In the genomic region with DNA sequence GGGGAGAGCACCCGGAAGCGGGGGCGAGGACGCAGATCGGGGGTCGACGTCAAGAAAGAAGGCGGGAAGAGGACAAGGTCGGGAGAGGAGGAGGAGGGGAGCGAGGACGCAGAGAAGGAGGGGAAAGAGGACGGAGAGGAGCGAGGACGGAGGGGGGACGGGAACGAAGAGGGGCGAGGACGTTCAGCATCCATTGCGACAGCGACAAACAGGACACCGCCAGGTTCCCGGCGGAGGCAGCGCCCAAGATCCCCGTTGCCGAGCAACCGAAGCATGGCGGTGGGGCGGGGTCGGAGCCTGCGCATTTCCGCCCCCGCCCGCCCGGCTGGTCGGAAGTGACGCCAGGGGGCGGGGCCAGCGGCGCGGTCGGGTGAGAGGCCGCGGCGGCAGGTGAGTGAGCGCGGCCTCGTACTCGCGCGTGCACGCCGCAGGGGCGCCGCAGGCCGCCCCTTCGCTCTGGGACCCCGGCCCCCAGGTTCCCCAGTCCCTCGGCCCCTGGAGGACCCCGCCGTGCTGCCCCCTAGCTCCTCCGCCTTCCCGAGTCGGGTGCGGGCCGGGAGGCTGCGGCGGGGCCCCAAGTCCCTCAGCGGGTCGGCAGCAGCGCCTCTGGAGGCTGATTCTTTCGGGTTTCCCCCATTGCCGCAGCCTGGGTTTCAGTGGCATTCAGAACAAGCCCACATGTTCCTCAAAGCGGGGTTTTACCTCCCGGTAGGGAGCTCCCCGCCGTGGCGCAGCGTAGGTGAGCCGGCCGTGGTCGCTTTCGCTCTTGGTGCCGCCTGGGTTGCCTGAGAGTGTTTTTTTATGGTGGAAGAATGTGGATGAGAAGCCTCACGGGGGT, we compare ENCODE assay signal across 1 cellular context.
A peak's percentile ranks its signal among the peaks of the same experiment; 100 is the strongest.
TF ChIP-seq lines count a peak whose summit lies in the region.

A gene with protein sequence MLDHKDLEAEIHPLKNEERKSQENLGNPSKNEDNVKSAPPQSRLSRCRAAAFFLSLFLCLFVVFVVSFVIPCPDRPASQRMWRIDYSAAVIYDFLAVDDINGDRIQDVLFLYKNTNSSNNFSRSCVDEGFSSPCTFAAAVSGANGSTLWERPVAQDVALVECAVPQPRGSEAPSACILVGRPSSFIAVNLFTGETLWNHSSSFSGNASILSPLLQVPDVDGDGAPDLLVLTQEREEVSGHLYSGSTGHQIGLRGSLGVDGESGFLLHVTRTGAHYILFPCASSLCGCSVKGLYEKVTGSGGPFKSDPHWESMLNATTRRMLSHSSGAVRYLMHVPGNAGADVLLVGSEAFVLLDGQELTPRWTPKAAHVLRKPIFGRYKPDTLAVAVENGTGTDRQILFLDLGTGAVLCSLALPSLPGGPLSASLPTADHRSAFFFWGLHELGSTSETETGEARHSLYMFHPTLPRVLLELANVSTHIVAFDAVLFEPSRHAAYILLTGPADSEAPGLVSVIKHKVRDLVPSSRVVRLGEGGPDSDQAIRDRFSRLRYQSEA (plus strand): TSS at position 354 of the 838 bp plus-strand sequence. CDS start 19,593 bp downstream, outside the sequence.

TF ChIP-seq in K562, 482 proteins besides CTCF, POLR2A, EP300 and RAD21 (continued from another document and continues in another):
- TF ChIP-seq DNMT1 (IDR thresholded peaks at IDR 0.05), result 0 out of 2 replicates have a peak, but pooled peaks have one; percentile 85
- TF ChIP-seq SMAD4 (CRISPR knock-in tag; conservative IDR thresholded peaks at IDR 0.05), result no peak
- peak; percentile 13 for TF ChIP-seq MEIS2 (IDR thresholded peaks at IDR 0.05; ENCODE audit: partially characterized antibody)
- no peak for TF ChIP-seq MED1 (CRISPR knock-in tag; IDR thresholded peaks at IDR 0.05; ENCODE audit: borderline replicate concordance)
- TF ChIP-seq BRCA1 (IDR thresholded peaks at IDR 0.05), result no peak
- TF ChIP-seq BRCA1 (CRISPR knock-in tag; IDR thresholded peaks at IDR 0.05), result 0 out of 2 replicates have a peak, but pooled peaks have one; percentile 20
- no peak for TF ChIP-seq NR1H2 (CRISPR knock-in tag; IDR thresholded peaks at IDR 0.05)
- TF ChIP-seq BCOR (IDR thresholded peaks at IDR 0.05), result peak; percentile 18; the same call in 1 of the 2 replicates
- no peak for TF ChIP-seq SIX5 (IDR thresholded peaks at IDR 0.05; ENCODE audit: borderline replicate concordance in 1 of 2, insufficient read depth in 1 of 2, low read depth in 1 of 2, low read length in 2 of 2)
- TF ChIP-seq, protein P1, sequence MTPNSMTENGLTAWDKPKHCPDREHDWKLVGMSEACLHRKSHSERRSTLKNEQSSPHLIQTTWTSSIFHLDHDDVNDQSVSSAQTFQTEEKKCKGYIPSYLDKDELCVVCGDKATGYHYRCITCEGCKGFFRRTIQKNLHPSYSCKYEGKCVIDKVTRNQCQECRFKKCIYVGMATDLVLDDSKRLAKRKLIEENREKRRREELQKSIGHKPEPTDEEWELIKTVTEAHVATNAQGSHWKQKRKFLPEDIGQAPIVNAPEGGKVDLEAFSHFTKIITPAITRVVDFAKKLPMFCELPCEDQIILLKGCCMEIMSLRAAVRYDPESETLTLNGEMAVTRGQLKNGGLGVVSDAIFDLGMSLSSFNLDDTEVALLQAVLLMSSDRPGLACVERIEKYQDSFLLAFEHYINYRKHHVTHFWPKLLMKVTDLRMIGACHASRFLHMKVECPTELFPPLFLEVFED (CRISPR knock-in tag; conservative IDR thresholded peaks at IDR 0.05), result 0 out of 2 replicates have a peak, but pooled peaks have one; percentile 71
- peak; percentile 71; the same call in 1 of the 2 replicates for TF ChIP-seq MXI1 (IDR thresholded peaks at IDR 0.05; ENCODE audit: low read depth, low read length)
- TF ChIP-seq, protein P2, sequence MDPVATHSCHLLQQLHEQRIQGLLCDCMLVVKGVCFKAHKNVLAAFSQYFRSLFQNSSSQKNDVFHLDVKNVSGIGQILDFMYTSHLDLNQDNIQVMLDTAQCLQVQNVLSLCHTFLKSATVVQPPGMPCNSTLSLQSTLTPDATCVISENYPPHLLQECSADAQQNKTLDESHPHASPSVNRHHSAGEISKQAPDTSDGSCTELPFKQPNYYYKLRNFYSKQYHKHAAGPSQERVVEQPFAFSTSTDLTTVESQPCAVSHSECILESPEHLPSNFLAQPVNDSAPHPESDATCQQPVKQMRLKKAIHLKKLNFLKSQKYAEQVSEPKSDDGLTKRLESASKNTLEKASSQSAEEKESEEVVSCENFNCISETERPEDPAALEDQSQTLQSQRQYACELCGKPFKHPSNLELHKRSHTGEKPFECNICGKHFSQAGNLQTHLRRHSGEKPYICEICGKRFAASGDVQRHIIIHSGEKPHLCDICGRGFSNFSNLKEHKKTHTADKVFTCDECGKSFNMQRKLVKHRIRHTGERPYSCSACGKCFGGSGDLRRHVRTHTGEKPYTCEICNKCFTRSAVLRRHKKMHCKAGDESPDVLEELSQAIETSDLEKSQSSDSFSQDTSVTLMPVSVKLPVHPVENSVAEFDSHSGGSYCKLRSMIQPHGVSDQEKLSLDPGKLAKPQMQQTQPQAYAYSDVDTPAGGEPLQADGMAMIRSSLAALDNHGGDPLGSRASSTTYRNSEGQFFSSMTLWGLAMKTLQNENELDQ (CRISPR knock-in tag; IDR thresholded peaks at IDR 0.05; ENCODE audit: borderline replicate concordance), result no peak
- no peak for TF ChIP-seq SAFB2 (IDR thresholded peaks at IDR 0.05; ENCODE audit: borderline replicate concordance, low read depth, low read length, severe bottlenecking)
- peak; percentile 92 for TF ChIP-seq POLR2G (IDR thresholded peaks at IDR 0.05; ENCODE audit: low read depth, low read length)
- TF ChIP-seq YY1 (IDR thresholded peaks at IDR 0.05; ENCODE audit: borderline replicate concordance in 1 of 3, control insufficient read depth in 1 of 3, extremely low read depth in 1 of 3, insufficient read depth in 3 of 3, insufficient read length in 1 of 3, insufficient replicate concordance in 2 of 3, low read depth in 1 of 3, low read length in 2 of 3), result peak; percentile 52 to 89 (median 84)
- no peak for TF ChIP-seq SRSF9 (IDR thresholded peaks at IDR 0.05; ENCODE audit: borderline replicate concordance, low read depth, low read length)
- TF ChIP-seq, protein P3, sequence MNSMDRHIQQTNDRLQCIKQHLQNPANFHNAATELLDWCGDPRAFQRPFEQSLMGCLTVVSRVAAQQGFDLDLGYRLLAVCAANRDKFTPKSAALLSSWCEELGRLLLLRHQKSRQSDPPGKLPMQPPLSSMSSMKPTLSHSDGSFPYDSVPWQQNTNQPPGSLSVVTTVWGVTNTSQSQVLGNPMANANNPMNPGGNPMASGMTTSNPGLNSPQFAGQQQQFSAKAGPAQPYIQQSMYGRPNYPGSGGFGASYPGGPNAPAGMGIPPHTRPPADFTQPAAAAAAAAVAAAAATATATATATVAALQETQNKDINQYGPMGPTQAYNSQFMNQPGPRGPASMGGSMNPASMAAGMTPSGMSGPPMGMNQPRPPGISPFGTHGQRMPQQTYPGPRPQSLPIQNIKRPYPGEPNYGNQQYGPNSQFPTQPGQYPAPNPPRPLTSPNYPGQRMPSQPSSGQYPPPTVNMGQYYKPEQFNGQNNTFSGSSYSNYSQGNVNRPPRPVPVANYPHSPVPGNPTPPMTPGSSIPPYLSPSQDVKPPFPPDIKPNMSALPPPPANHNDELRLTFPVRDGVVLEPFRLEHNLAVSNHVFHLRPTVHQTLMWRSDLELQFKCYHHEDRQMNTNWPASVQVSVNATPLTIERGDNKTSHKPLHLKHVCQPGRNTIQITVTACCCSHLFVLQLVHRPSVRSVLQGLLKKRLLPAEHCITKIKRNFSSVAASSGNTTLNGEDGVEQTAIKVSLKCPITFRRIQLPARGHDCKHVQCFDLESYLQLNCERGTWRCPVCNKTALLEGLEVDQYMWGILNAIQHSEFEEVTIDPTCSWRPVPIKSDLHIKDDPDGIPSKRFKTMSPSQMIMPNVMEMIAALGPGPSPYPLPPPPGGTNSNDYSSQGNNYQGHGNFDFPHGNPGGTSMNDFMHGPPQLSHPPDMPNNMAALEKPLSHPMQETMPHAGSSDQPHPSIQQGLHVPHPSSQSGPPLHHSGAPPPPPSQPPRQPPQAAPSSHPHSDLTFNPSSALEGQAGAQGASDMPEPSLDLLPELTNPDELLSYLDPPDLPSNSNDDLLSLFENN (IDR thresholded peaks at IDR 0.05; ENCODE audit: low read depth in 2 of 2, low read length in 2 of 2), result no peak
- TF ChIP-seq PCBP1 (IDR thresholded peaks at IDR 0.05; ENCODE audit: low read depth, low read length, poor library complexity, severe bottlenecking), result peak; percentile 34
- TF ChIP-seq ZBTB7A (IDR thresholded peaks at IDR 0.05; ENCODE audit: borderline replicate concordance, control insufficient read depth, low read depth, low read length), result peak; percentile 84
- TF ChIP-seq POLR2B (IDR thresholded peaks at IDR 0.05; ENCODE audit: low read depth, partially characterized antibody), result peak; percentile 82
- no peak for TF ChIP-seq STAG1 (CRISPR knock-in tag; IDR thresholded peaks at IDR 0.05; ENCODE audit: borderline replicate concordance)
- TF ChIP-seq SMARCA5 (IDR thresholded peaks at IDR 0.05), result peak; percentile 44; the same call in 1 of the 2 replicates
- TF ChIP-seq, protein P4, sequence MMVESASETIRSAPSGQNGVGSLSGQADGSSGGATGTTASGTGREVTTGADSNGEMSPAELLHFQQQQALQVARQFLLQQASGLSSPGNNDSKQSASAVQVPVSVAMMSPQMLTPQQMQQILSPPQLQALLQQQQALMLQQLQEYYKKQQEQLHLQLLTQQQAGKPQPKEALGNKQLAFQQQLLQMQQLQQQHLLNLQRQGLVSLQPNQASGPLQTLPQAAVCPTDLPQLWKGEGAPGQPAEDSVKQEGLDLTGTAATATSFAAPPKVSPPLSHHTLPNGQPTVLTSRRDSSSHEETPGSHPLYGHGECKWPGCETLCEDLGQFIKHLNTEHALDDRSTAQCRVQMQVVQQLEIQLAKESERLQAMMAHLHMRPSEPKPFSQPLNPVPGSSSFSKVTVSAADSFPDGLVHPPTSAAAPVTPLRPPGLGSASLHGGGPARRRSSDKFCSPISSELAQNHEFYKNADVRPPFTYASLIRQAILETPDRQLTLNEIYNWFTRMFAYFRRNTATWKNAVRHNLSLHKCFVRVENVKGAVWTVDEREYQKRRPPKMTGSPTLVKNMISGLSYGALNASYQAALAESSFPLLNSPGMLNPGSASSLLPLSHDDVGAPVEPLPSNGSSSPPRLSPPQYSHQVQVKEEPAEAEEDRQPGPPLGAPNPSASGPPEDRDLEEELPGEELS (CRISPR knock-in tag; IDR thresholded peaks at IDR 0.05; ENCODE audit: borderline replicate concordance), result no peak
- TF ChIP-seq, protein P5, sequence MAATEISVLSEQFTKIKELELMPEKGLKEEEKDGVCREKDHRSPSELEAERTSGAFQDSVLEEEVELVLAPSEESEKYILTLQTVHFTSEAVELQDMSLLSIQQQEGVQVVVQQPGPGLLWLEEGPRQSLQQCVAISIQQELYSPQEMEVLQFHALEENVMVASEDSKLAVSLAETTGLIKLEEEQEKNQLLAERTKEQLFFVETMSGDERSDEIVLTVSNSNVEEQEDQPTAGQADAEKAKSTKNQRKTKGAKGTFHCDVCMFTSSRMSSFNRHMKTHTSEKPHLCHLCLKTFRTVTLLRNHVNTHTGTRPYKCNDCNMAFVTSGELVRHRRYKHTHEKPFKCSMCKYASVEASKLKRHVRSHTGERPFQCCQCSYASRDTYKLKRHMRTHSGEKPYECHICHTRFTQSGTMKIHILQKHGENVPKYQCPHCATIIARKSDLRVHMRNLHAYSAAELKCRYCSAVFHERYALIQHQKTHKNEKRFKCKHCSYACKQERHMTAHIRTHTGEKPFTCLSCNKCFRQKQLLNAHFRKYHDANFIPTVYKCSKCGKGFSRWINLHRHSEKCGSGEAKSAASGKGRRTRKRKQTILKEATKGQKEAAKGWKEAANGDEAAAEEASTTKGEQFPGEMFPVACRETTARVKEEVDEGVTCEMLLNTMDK (IDR thresholded peaks at IDR 0.05; ENCODE audit: borderline replicate concordance, insufficient read depth, low read depth, low read length, poor library complexity, severe bottlenecking), result no peak
- peak; percentile 61 for TF ChIP-seq TAF9B (IDR thresholded peaks at IDR 0.05; ENCODE audit: partially characterized antibody)
- TF ChIP-seq SREBF1 (IDR thresholded peaks at IDR 0.05; ENCODE audit: borderline replicate concordance, low read depth, low read length), result no peak
- no peak for TF ChIP-seq MAFG (tag; conservative IDR thresholded peaks at IDR 0.05)
- TF ChIP-seq, protein P6, sequence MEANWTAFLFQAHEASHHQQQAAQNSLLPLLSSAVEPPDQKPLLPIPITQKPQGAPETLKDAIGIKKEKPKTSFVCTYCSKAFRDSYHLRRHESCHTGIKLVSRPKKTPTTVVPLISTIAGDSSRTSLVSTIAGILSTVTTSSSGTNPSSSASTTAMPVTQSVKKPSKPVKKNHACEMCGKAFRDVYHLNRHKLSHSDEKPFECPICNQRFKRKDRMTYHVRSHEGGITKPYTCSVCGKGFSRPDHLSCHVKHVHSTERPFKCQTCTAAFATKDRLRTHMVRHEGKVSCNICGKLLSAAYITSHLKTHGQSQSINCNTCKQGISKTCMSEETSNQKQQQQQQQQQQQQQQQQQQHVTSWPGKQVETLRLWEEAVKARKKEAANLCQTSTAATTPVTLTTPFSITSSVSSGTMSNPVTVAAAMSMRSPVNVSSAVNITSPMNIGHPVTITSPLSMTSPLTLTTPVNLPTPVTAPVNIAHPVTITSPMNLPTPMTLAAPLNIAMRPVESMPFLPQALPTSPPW (CRISPR knock-in tag; IDR thresholded peaks at IDR 0.05), result peak; percentile 88
- peak; percentile 71 for TF ChIP-seq SAP30 (IDR thresholded peaks at IDR 0.05; ENCODE audit: borderline replicate concordance, insufficient read depth, low read depth, low read length, poor library complexity, severe bottlenecking)
- peak; percentile 41; the same call in 1 of the 2 replicates for TF ChIP-seq JUND (IDR thresholded peaks at IDR 0.05; ENCODE audit: borderline replicate concordance, low read depth, low read length)
- no peak; the same call in 2 of the 3 replicates for TF ChIP-seq JUND (tag; IDR thresholded peaks at IDR 0.05; ENCODE audit: borderline replicate concordance, low read depth, low read length)
- TF ChIP-seq SMARCA4 (IDR thresholded peaks at IDR 0.05), result peak; percentile 39; the same call in 1 of the 2 replicates
- TF ChIP-seq, protein P7, sequence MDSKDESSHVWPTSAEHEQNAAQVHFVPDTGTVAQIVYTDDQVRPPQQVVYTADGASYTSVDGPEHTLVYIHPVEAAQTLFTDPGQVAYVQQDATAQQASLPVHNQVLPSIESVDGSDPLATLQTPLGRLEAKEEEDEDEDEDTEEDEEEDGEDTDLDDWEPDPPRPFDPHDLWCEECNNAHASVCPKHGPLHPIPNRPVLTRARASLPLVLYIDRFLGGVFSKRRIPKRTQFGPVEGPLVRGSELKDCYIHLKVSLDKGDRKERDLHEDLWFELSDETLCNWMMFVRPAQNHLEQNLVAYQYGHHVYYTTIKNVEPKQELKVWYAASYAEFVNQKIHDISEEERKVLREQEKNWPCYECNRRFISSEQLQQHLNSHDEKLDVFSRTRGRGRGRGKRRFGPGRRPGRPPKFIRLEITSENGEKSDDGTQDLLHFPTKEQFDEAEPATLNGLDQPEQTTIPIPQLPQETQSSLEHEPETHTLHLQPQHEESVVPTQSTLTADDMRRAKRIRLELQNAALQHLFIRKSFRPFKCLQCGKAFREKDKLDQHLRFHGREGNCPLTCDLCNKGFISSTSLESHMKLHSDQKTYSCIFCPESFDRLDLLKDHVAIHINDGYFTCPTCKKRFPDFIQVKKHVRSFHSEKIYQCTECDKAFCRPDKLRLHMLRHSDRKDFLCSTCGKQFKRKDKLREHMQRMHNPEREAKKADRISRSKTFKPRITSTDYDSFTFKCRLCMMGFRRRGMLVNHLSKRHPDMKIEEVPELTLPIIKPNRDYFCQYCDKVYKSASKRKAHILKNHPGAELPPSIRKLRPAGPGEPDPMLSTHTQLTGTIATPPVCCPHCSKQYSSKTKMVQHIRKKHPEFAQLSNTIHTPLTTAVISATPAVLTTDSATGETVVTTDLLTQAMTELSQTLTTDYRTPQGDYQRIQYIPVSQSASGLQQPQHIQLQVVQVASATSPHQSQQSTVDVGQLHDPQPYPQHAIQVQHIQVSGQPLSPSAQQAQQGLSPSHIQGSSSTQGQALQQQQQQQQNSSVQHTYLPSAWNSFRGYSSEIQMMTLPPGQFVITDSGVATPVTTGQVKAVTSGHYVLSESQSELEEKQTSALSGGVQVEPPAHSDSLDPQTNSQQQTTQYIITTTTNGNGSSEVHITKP (IDR thresholded peaks at IDR 0.05; ENCODE audit: partially characterized antibody), result no peak
- peak; percentile 74 for TF ChIP-seq TAF1 (IDR thresholded peaks at IDR 0.05; ENCODE audit: control insufficient read depth, extremely low read depth, insufficient read depth, low read length, severe bottlenecking)
